Comparison of ENCODE assay signal across 8 cellular contexts in genomic region chr14:67526676-67527459, GRCh38. TPM values are rescaled to one million over a fixed set of nuclear protein-coding genes. Genes with fewer than 3 reads are reported as not detected.
DNase-seq lines count a peak whose midpoint lies in the region; ATAC-seq and TF ChIP-seq lines count a peak whose summit lies in the region.

No MANE protein-coding gene starts in this region.

- H2BK12ac ChIP-seq in H9 (ENCODE audit: insufficient read length, low read depth, low read length) = no peak overlapping the region

- H4K8ac ChIP-seq in H9 (replicated peaks; ENCODE audit: insufficient read length, low read depth, low read length) = no peak overlapping the region

- no peak overlapping the region; a peak in 1 of 5 replicates for H3K4me3 Mint-ChIP-seq in H9

- H3K9ac ChIP-seq in H9 (ENCODE audit: extremely low read depth, insufficient read length, low read length) = no peak overlapping the region

- no peak overlapping the region for H2AK5ac ChIP-seq in H9 (ENCODE audit: insufficient read length, low read length)

- no peak overlapping the region for H3K27ac ChIP-seq in H9 (ENCODE audit: insufficient read length, low read depth, low read length)

- no CpG with 5 or more reads among the region's 8 CpGs for WGBS in H9 (ENCODE audit: extremely low coverage, insufficient read length, low lambda C conversion rate)

- ATAC-seq in HG03095 (IDR thresholded peaks at IDR 0.05; ENCODE audit: unreplicated experiment) = no peak

- H2BK20ac ChIP-seq in H9 (ENCODE audit: low read depth, low read length, poor library complexity, severe bottlenecking) = no peak overlapping the region

- H3K9me3 ChIP-seq in H9 (ENCODE audit: control insufficient read depth, low read depth, low read length) = no peaks in the 10 kb centered on the region

- no peaks in the 10 kb centered on the region for H3K23me2 ChIP-seq in H9 (ENCODE audit: insufficient read length, low read depth, low read length, poor library complexity, severe bottlenecking)

- no peak overlapping the region for H4K5ac ChIP-seq in H9 (ENCODE audit: insufficient read length, low read depth, low read length)

- H4K91ac ChIP-seq in H9 (ENCODE audit: insufficient read length, low read depth, low read length) = no peak overlapping the region

- peaks cover 7 to 11% of the 10 kb centered on the region in 2 experiments for H3K4me1 Mint-ChIP-seq in H9

- peaks cover 4% of the 10 kb centered on the region for H3K27me3 Mint-ChIP-seq in H9 (ENCODE audit: low read depth)

- no peaks in the 10 kb centered on the region for H3K9me3 Mint-ChIP-seq in H9

- no peak overlapping the region for H2BK120ac ChIP-seq in H9 (ENCODE audit: low read depth, low read length, poor library complexity, severe bottlenecking)

- no peak overlapping the region for H3K4me2 ChIP-seq in H9 (ENCODE audit: insufficient read depth, insufficient read length, low read length)

- H2BK5ac ChIP-seq in H9 (ENCODE audit: insufficient read length, low read length) = no peak overlapping the region

- no peak overlapping the region for H2AFZ ChIP-seq in H9 (ENCODE audit: low read length)

- H3K27ac Mint-ChIP-seq in H9 = peak overlapping the region in 1 of 3 experiments; percentile 60; a peak in 2 of 7 replicates

- H3K36me3 Mint-ChIP-seq in H9 (ENCODE audit: insufficient read depth in 1 of 3, low read depth in 3 of 3) = no peaks in the 10 kb centered on the region

- no peaks in the 10 kb centered on the region for H3K79me1 ChIP-seq in H9 (ENCODE audit: insufficient read depth, low read depth, low read length, poor library complexity, severe bottlenecking)

- H3T11ph ChIP-seq in H9 (ENCODE audit: low read length) = no peak overlapping the region

- H3K27me3 ChIP-seq in H9 (ENCODE audit: insufficient read depth, low read length) = no peaks in the 10 kb centered on the region

- H3K79me2 ChIP-seq in H9 (ENCODE audit: insufficient read depth, low read length) = no peaks in the 10 kb centered on the region

- peak overlapping the region; percentile 34 for H3K18ac ChIP-seq in H9 (ENCODE audit: insufficient read length, low read depth, low read length)

- H4K20me1 ChIP-seq in H9 (ENCODE audit: control insufficient read depth, insufficient read depth, insufficient read length) = no peaks in the 10 kb centered on the region

- H3K4me1 ChIP-seq in H9 (ENCODE audit: insufficient read depth, low read length) = no peaks in the 10 kb centered on the region; the same call in 1 of the 2 replicates

- H2BK15ac ChIP-seq in H9 (ENCODE audit: low read depth, low read length) = no peak overlapping the region

- peak; percentile 91 for TF ChIP-seq CTCF in H9 (conservative IDR thresholded peaks at IDR 0.05)

- no peak overlapping the region for H3K56ac ChIP-seq in H9 (ENCODE audit: insufficient read length, low read depth, low read length)

- no peak overlapping the region for H3K23ac ChIP-seq in H9 (ENCODE audit: insufficient read length, low read depth, low read length)

- no peak overlapping the region for H3K4ac ChIP-seq in H9 (ENCODE audit: low read depth, low read length)

- H3K14ac ChIP-seq in H9 (ENCODE audit: insufficient read depth, low read length) = no peak overlapping the region

- DNase-seq in D341Med (ENCODE audit: low spot score) (peak; percentile 78), H9 (peak; percentile 76), NCI-H460 (ENCODE audit: extremely low read depth, low read depth) (peak; percentile 54), foreskin melanocyte (peak; percentile 69), nucleus accumbens (lab: John Stamatoyannopoulos, UW) (peak in 45 of 56 donors; percentile 16 to 79 (median 56))
- peak; percentile 27 for DNase-seq in activated T-cell treated with anti-CD3 and anti-CD28 coated beads, Interleukin-2, amount 50 U/mL, for 1 hour
- no peak for DNase-seq in effector CD4-positive, alpha-beta T cell

RNA-seq across cellular contexts. Expression of gene PLEKHH1, which starts 6.2 kb away (rescaled TPM):
- total RNA-seq in H9 (2021) = 26.9 and 35.3 TPM in 2 replicates
- 9.3 and 12.5 TPM in 2 replicates for total RNA-seq in NCI-H460 (2014; rRNA removed; shearing (Covaris generic))
- 29.9 and 33.3 TPM in 2 replicates for polyA plus RNA-seq in NCI-H460 (2014; cell fraction: nucleus; rRNA removed)

RNA-seq across cellular contexts. Expression of gene TMEM229B, which starts 38.3 kb away (rescaled TPM):
- 0.22 and 0.24 TPM in 2 replicates for total RNA-seq in H9 (2021)
- 0.07 and 0.20 TPM in 2 replicates for total RNA-seq in NCI-H460 (2014; rRNA removed; shearing (Covaris generic))
- polyA plus RNA-seq in NCI-H460 (2014; cell fraction: nucleus; rRNA removed) = not detected in 2 replicates
